In the genomic region with DNA sequence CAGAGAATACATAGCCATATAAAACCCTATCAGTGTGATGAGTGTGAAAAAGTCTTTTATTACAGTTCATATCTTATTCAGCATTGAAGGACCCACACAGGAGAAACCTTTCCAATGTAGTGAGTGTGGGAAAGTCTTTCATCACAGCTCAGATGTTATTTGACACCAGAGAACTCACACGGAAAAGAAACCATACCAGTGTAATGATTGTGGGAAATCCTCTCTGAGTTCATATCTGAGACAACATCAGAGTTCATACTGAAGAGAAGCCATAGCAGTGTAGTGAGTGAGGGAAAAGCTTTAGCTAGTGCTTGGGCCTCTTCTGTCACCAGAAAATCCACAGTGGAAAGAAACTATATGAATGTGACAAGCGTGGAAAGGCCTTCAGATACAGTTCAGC, we compare ENCODE assay signal across 11 cellular contexts.
"Had no signal": no experiment of that assay in that cellular context is flagged by ENCODE, and none has a peak within 500 bp of the region (broad histone marks: within the 10 kb centered on the region; RNA-seq: fewer than 3 reads in every experiment).

No MANE protein-coding gene starts in this region.

- FAIRE-seq: H1, H54 had no signal

- DNase-seq: GM23248, GOT3, H7, H9, HCEC 1CT, HFFc6 had no signal

- H3K4me1 ChIP-seq: HAP-1 had no signal

- H3K27ac Mint-ChIP-seq: GM23338, H9, HFFc6 had no signal

- H3K9me3 Mint-ChIP-seq: GM23338, H9, HFFc6 had no signal

- ATAC-seq: GM23338, HCT116 had no signal

- H3K4me3 Mint-ChIP-seq: GM23338, H9, HFFc6 had no signal

- H3K4me3 ChIP-seq: GM23248, GM23338, HAP-1 had no signal

- H3K4me2 ChIP-seq: GM23338 had no signal

- H3K9me3 ChIP-seq: HAP-1 had no signal

- H3K9ac ChIP-seq: GM23248 had no signal

- H2AFZ ChIP-seq: GM23248, GM23338 had no signal

- H3K4me1 Mint-ChIP-seq: GM23338, H9 had no signal

- H3K27ac ChIP-seq: GM23248 had no signal
